Comparison of ENCODE assay signal across 14 cellular contexts in genomic region chr1:224500802-224501201, GRCh38.
DNase-seq lines count a peak whose midpoint lies in the region; TF ChIP-seq lines count a peak whose summit lies in the region.
"Had no signal": no experiment of that assay in that cellular context is flagged by ENCODE, and none has a peak within 500 bp of the region (broad histone marks: within the 10 kb centered on the region; RNA-seq: fewer than 3 reads in every experiment).

No MANE protein-coding gene starts in this region.

- in situ Hi-C loops in KBM-7 (cut with MboI; ENCODE audit: low pct_unique_long_range_greater_than_20kb, low sequenced_read_pairs): loop anchor here (25.0 kb wide), 1 partner anchor 361 kb away; no protein-coding TSS in a partner anchor

- DNase-seq in NCI-H82 (lab: John Stamatoyannopoulos, UW) (peak; percentile 78), NCI-H82 treated with DMSO at 0.1 percent for 48 hours (lab: John Stamatoyannopoulos, UW; ENCODE audit: unreplicated experiment) (no peak), KBM-7 (peak; percentile 21), SK-N-DZ (ENCODE audit: low spot score) (peak; percentile 45), glutamatergic neuron (peak; percentile 71), NOMO-1 treated with DMSO at 0.1 percent for 48 hours (lab: John Stamatoyannopoulos, UW; ENCODE audit: unreplicated experiment) (no peak)
- DNase-seq in stimulated activated naive CD4-positive, alpha-beta T cell treated with Interleukin-2 at 50 U/mL for 16 hours (lab: John Stamatoyannopoulos, UW): no peak
- DNase-seq in stimulated activated CD4-positive, alpha-beta T cell treated with anti-CD3 and anti-CD28 coated beads, Interleukin-4, amount 100 ng/mL, for 4 hours: no peak
- DNase-seq: activated naive CD4-positive, alpha-beta T cell treated with Interleukin-2 at 50 U/mL for 16 hours; foreskin melanocyte; NCI-H1417 treated with DMSO at 0.1 percent for 48 hours; nephron progenitor cell; stimulated activated CD4-positive, alpha-beta T cell treated with anti-CD3 and anti-CD28 coated beads, Interleukin-1b, Interleukin-23, amount 100 ng/mL, for 48 hours had no signal

- TF ChIP-seq CTCF in glutamatergic neuron (IDR thresholded peaks at IDR 0.05; ENCODE audit: partially characterized antibody, unreplicated experiment): no peak

- H3K9me3 Mint-ChIP-seq in glutamatergic neuron (ENCODE audit: unreplicated experiment): peaks cover 20% of the 10 kb centered on the region

- H3K36me3 Mint-ChIP-seq in glutamatergic neuron (ENCODE audit: unreplicated experiment): peaks cover 12% of the 10 kb centered on the region

- peaks cover 45% of the 10 kb centered on the region for H3K4me1 Mint-ChIP-seq in glutamatergic neuron (ENCODE audit: low read depth, unreplicated experiment)

- H3K4me3 Mint-ChIP-seq in glutamatergic neuron (ENCODE audit: unreplicated experiment): peak overlapping the region; percentile 48
- H3K4me3 Mint-ChIP-seq: nephron progenitor cell, type B pancreatic cell had no signal

- peaks cover 18% of the 10 kb centered on the region for H3K27me3 Mint-ChIP-seq in glutamatergic neuron (ENCODE audit: unreplicated experiment)
- H3K27me3 Mint-ChIP-seq: type B pancreatic cell had no signal

- peak overlapping the region; percentile 97 for H3K27ac Mint-ChIP-seq in glutamatergic neuron (ENCODE audit: unreplicated experiment)
- H3K27ac Mint-ChIP-seq: nephron progenitor cell, type B pancreatic cell had no signal

Comparison
In these comparisons a context has a peak if more than half of its experiments do, and no peak if none do; other contexts are left out.
1. DNase-seq: peak in NCI-H82 (single experiment), KBM-7 (single experiment), SK-N-DZ (single experiment) and glutamatergic neuron (single experiment); none in NCI-H82 treated with DMSO at 0.1 percent for 48 hours (single experiment), stimulated activated naive CD4-positive, alpha-beta T cell treated with Interleukin-2 at 50 U/mL for 16 hours (single experiment), NOMO-1 treated with DMSO at 0.1 percent for 48 hours (single experiment) and stimulated activated CD4-positive, alpha-beta T cell treated with anti-CD3 and anti-CD28 coated beads, Interleukin-4, amount 100 ng/mL, for 4 hours (0 of 2).